In the genomic region with DNA sequence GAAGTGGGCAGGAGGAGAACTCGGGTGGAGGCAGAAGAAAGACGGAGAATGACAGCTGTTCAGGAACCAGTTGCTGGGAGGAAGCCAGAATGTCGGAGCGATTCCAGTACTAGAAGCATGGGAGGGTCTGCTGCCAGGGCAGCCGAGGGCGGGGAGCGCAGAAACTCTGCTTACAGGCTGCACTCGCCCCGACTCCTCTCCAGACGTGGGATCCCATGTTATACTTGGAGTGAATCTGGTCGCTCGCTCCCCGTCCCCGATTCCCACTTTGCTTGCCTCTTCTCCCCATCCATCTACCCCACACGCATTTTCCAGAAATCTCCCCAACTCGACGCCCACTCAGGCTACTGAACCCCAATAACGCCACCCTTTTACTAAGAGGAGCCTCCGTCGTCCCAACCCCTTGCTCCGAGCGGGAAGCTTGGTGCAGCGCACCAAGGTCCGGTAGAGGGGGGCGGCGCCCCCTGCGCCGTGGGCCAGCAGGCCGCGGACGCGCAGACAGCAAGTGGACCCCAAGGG, we compare ENCODE assay signal across 8 cellular contexts. TPM values are rescaled to one million over a fixed set of nuclear protein-coding genes. Genes with fewer than 3 reads are reported as not detected.
A peak's percentile ranks its signal among the peaks of the same experiment; 100 is the strongest.
DNase-seq lines count a peak whose midpoint lies in the region; ATAC-seq and TF ChIP-seq lines count a peak whose summit lies in the region.

No MANE protein-coding gene starts in this region.

- no peaks in the 10 kb centered on the region for H3K9me3 Mint-ChIP-seq in MCF 10A (ENCODE audit: unreplicated experiment)

- intact Hi-C loops in MCF 10A (cut with micrococcal nuclease), result loop anchor here (5.0 kb wide), 1 partner anchor 70 kb away; no protein-coding TSS in a partner anchor

- no peaks in the 10 kb centered on the region for H3K9me3 ChIP-seq in MG63

- peak; percentile 23 for ATAC-seq in GM19025 (IDR thresholded peaks at IDR 0.05; ENCODE audit: low read depth, unreplicated experiment)
- no peak for ATAC-seq in HG02642 (IDR thresholded peaks at IDR 0.05; ENCODE audit: poor library complexity, unreplicated experiment)

- TF ChIP-seq CTCF in AG10803 (conservative IDR thresholded peaks at IDR 0.05; ENCODE audit: low read length) (no peak), MCF 10A (IDR thresholded peaks at IDR 0.05; ENCODE audit: unreplicated experiment) (no peak)

- H3K4me1 Mint-ChIP-seq in MCF 10A (ENCODE audit: insufficient read depth, unreplicated experiment), result peaks cover 9% of the 10 kb centered on the region

- DNase-seq in AG10803 (ENCODE audit: low read depth) (no peak), MG63 (peak; percentile 10), MCF 10A (ENCODE audit: unreplicated experiment) (no peak), kidney tubule cell (ENCODE audit: low spot score) (peak; percentile 3), superior temporal gyrus (ENCODE audit: extremely low spot score) (peak; percentile 59), NCI-H2081 treated with DMSO at 0.1 percent for 48 hours (lab: John Stamatoyannopoulos, UW) (no peak)

- no TSS peak for BruUV-seq in MCF 10A (replicated peaks; lab: Mats Ljungman, UMichigan)

- H3K36me3 Mint-ChIP-seq in MCF 10A (ENCODE audit: insufficient read depth, unreplicated experiment), result no peaks in the 10 kb centered on the region

- peaks cover 40% of the 10 kb centered on the region for H3K27me3 ChIP-seq in MG63

- POLR2A ChIA-PET in MCF 10A (lab: Yijun Ruan, JAX), result interaction anchor here (0.7 to 2.1 kb wide), 4 partner anchors 9 to 210 kb away, joined by 3 to 8 read pairs (median 6); a partner anchor contains a TSS

- H3K27me3 Mint-ChIP-seq in MCF 10A (ENCODE audit: insufficient read depth, unreplicated experiment), result peaks cover 34% of the 10 kb centered on the region

- peak overlapping the region; percentile 84 for H3K4me3 Mint-ChIP-seq in MCF 10A (ENCODE audit: unreplicated experiment)

- H3K4me3 ChIP-seq in AG10803 (ENCODE audit: low read length) (peak overlapping the region; percentile 43), MG63 (peak overlapping the region; percentile 29)

- no peaks in the 10 kb centered on the region for H3K36me3 ChIP-seq in MG63

- H3K27ac Mint-ChIP-seq in MCF 10A (ENCODE audit: low read depth, unreplicated experiment), result no peak overlapping the region

- CTCF ChIA-PET in MCF 10A (lab: Yijun Ruan, JAX), result interaction anchor here (0.6 to 2.7 kb wide), 6 partner anchors 13 to 251 kb away, joined by 3 to 14 read pairs (median 3); no protein-coding TSS in a partner anchor

RNA-seq across cellular contexts. Expression of a gene that starts 0.7 kb away (rescaled TPM):
- 0.23 TPM in 1 of 2 replicates, not detected in the other for total RNA-seq in MG63 (2014; rRNA removed; shearing (Covaris generic); ENCODE audit: low replicate concordance)
- 0.54 and 1.6 TPM in 2 replicates for total RNA-seq in MCF 10A (2022)

Comparison
In these comparisons a context has a peak if more than half of its experiments do, and no peak if none do; other contexts are left out.
1. DNase-seq: peak in MG63 (single experiment), kidney tubule cell (single experiment) and superior temporal gyrus (single experiment); none in AG10803 (single experiment), MCF 10A (single experiment) and NCI-H2081 treated with DMSO at 0.1 percent for 48 hours (single experiment).